ENCODE assay signal across 13 cellular contexts in the genomic region with DNA sequence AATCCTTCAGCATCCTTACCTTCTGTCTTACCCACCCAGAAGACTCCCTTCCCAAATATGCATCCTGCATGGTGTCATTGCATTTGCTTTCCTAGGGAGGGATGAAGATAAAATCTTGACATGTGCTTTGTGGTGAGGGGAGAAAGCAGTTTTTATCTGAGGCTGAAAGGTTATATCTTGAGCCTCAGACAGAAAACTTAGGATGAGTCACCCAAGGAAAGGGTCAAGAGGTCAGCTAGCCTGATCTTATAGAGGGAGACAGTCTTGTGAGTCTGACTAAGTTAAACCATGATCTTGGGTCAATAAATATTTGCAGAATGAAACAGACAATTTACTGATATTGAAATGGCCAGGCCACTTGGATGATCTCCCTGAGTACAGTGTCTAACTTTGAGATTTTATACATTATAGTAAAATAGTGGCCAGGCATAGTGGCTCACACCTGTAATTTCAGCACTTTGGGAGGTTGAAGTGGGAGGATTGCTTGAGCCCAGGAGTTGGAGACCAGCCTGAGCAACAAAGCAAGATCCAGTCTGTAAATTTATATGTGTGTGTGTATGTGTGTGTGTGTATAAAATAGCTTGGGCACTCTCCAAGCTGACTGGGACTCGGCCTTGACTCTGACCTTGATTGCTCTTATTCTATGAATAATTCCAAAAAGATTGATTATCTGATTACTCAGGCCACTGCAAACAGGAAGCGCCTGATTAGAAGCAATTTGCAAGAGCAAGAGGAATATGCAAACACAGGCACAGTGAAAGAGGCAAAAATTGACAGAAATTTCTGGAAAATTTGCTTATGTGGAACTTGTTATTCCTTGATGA. TPM values are rescaled to one million over a fixed set of nuclear protein-coding genes. Genes with fewer than 3 reads are reported as not detected.
DNase-seq lines count a peak whose midpoint lies in the region; ATAC-seq and TF ChIP-seq lines count a peak whose summit lies in the region.
"Had no signal": no experiment of that assay in that cellular context is flagged by ENCODE, and none has a peak within 500 bp of the region (broad histone marks: within the 10 kb centered on the region; RNA-seq: fewer than 3 reads in every experiment).

No MANE protein-coding gene starts in this region.

- no peaks in the 10 kb centered on the region for H3K9me3 ChIP-seq in CD8-positive, alpha-beta T cell (ENCODE audit: low read length)
- H3K9me3 ChIP-seq in mucosa of descending colon = no peaks in the 10 kb centered on the region
- H3K9me3 ChIP-seq: right lobe of liver had no signal

- intact Hi-C loops in CD8-positive, alpha-beta T cell (cut with DNase I, micrococcal nuclease) = no loop called here
- intact Hi-C loops in mucosa of descending colon (cut with DNase I, micrococcal nuclease) (no loop called here), sciatic nerve (cut with DNase I) (no loop called here)

- CTCF ChIA-PET in CD8-positive, alpha-beta T cell (lab: Charles Lee) = no interaction called here

- H3K27me3 ChIP-seq in CD8-positive, alpha-beta T cell (ENCODE audit: insufficient read depth, low read length) = no peaks in the 10 kb centered on the region
- H3K27me3 ChIP-seq: right lobe of liver had no signal

- no peak for TF ChIP-seq CTCF in CD8-positive, alpha-beta T cell (IDR thresholded peaks at IDR 0.05)
- TF ChIP-seq CTCF in LNCaP clone FGC (IDR thresholded peaks at IDR 0.05; ENCODE audit: control insufficient read depth, extremely low read depth, insufficient read depth) = no peak
- no peak for TF ChIP-seq CTCF in mucosa of descending colon (IDR thresholded peaks at IDR 0.05)

- no peaks in the 10 kb centered on the region for H3K27me3 Mint-ChIP-seq in CD8-positive, alpha-beta T cell (ENCODE audit: low read depth)

- H3K4me3 Mint-ChIP-seq in CD8-positive, alpha-beta T cell = no peak overlapping the region
- H3K4me3 Mint-ChIP-seq: brain had no signal

- H3K36me3 Mint-ChIP-seq in CD8-positive, alpha-beta T cell = peaks cover 18% of the 10 kb centered on the region

- POLR2A ChIA-PET in CD8-positive, alpha-beta T cell (lab: Charles Lee) = interaction anchor here (0.9 to 1.4 kb wide), 2 partner anchors 8 to 17 kb away, joined by 3 to 11 read pairs; no protein-coding TSS in a partner anchor

- peak overlapping the region; percentile 22 for H3K27ac Mint-ChIP-seq in CD8-positive, alpha-beta T cell

- peaks cover 8% of the 10 kb centered on the region for H3K9me3 Mint-ChIP-seq in CD8-positive, alpha-beta T cell

- no peak for DNase-seq in CD8-positive, alpha-beta T cell
- peak; percentile 4 for DNase-seq in LNCaP clone FGC (ENCODE audit: low read depth)
- DNase-seq in amniotic epithelial cell (ENCODE audit: low read depth) = peak; percentile 87
- no peak for DNase-seq in mucosa of descending colon
- no peak for DNase-seq in NCI-H345 (lab: John Stamatoyannopoulos, UW)
- DNase-seq in sciatic nerve (ENCODE audit: low spot score) = no peak
- DNase-seq in NCI-H2171 treated with DMSO at 0.1 percent for 48 hours (lab: John Stamatoyannopoulos, UW) = no peak
- DNase-seq in NCI-H187 treated with DMSO at 0.1 percent for 48 hours (lab: John Stamatoyannopoulos, UW) = no peak
- DNase-seq: right lobe of liver had no signal

- H3K36me3 ChIP-seq in CD8-positive, alpha-beta T cell (ENCODE audit: insufficient read depth, low read length) = no peaks in the 10 kb centered on the region
- H3K36me3 ChIP-seq in mucosa of descending colon (ENCODE audit: low read depth) = no peaks in the 10 kb centered on the region
- H3K36me3 ChIP-seq: right lobe of liver had no signal

- H3K4me3 ChIP-seq in CD8-positive, alpha-beta T cell (ENCODE audit: low read depth, low read length) = no peak overlapping the region
- H3K4me3 ChIP-seq in LNCaP clone FGC (ENCODE audit: low read depth, low read length) (no peak overlapping the region), mucosa of descending colon (no peak overlapping the region)
- H3K4me3 ChIP-seq: lung, right lobe of liver had no signal

- no peak overlapping the region for H3K27ac ChIP-seq in CD8-positive, alpha-beta T cell (ENCODE audit: low read depth, low read length)
- H3K27ac ChIP-seq: C4-2B, right lobe of liver had no signal

- H3K4me1 ChIP-seq in CD8-positive, alpha-beta T cell (ENCODE audit: insufficient read depth, low read length) = peaks cover 22% of the 10 kb centered on the region
- H3K4me1 ChIP-seq in mucosa of descending colon (ENCODE audit: low read depth) = no peaks in the 10 kb centered on the region
- H3K4me1 ChIP-seq: right lobe of liver had no signal

- peaks cover 55% of the 10 kb centered on the region for H3K4me1 Mint-ChIP-seq in CD8-positive, alpha-beta T cell (ENCODE audit: low read depth)

- ATAC-seq in CD8-positive, alpha-beta T cell = no peak
- ATAC-seq in mucosa of descending colon (peak; percentile 51), sciatic nerve (no peak)

RNA-seq across cellular contexts. Expression of gene FAM9C, which starts 15.5 kb away (rescaled TPM):
- not detected for total RNA-seq in CD8-positive, alpha-beta T cell
- total RNA-seq in mucosa of descending colon = under 1 TPM in 1 of 3 donors, not detected in 2; 0.13 TPM
- not detected for total RNA-seq in sciatic nerve
- total RNA-seq: activated CD8-positive, alpha-beta memory T cell treated with anti-CD3 and anti-CD28 coated beads for 36 hours; right lobe of liver had no signal

Comparison
In these comparisons a context has a peak if more than half of its experiments do, and no peak if none do; other contexts are left out.
1. DNase-seq: peak in LNCaP clone FGC (single experiment) and amniotic epithelial cell (single experiment); none in CD8-positive, alpha-beta T cell (0 of 7), mucosa of descending colon (0 of 3), NCI-H345 (single experiment), sciatic nerve (single experiment), NCI-H2171 treated with DMSO at 0.1 percent for 48 hours (single experiment) and NCI-H187 treated with DMSO at 0.1 percent for 48 hours (single experiment).